1 cellular context compared by ENCODE assay signal in genomic region chr10:71435571-71436267, GRCh38.
TF ChIP-seq lines count a peak whose summit lies in the region.

No MANE protein-coding gene starts in this region.

TF ChIP-seq in H1, 55 proteins besides CTCF, POLR2A, EP300 and RAD21 (continued from another document):
- TF ChIP-seq CHD7 (IDR thresholded peaks at IDR 0.05; ENCODE audit: insufficient replicate concordance, low read length) = no peak
- no peak for TF ChIP-seq BRCA1 (IDR thresholded peaks at IDR 0.05; ENCODE audit: low read depth, low read length)
- TF ChIP-seq CTBP2 (IDR thresholded peaks at IDR 0.05; ENCODE audit: borderline replicate concordance, insufficient read depth, insufficient read length, low read length) = no peak
- no peak for TF ChIP-seq TEAD4 (IDR thresholded peaks at IDR 0.05; ENCODE audit: low read depth, low read length)
- no peak for TF ChIP-seq SRF (IDR thresholded peaks at IDR 0.05; ENCODE audit: low read depth, low read length)
- TF ChIP-seq KDM1A (IDR thresholded peaks at IDR 0.05; ENCODE audit: borderline replicate concordance, low read length) = no peak
- TF ChIP-seq HDAC6 (IDR thresholded peaks at IDR 0.05; ENCODE audit: low read depth, low read length) = no peak
- TF ChIP-seq MAX (IDR thresholded peaks at IDR 0.05) = no peak
- TF ChIP-seq BACH1 (IDR thresholded peaks at IDR 0.05; ENCODE audit: low read length) = no peak
